In genomic region chr3:52502001-52502400, GRCh38 we compare ENCODE assay signal across 25 cellular contexts. TPM values are rescaled to one million over a fixed set of nuclear protein-coding genes. Genes with fewer than 3 reads are reported as not detected.
"Had no signal": no experiment of that assay in that cellular context is flagged by ENCODE, and none has a peak within 500 bp of the region (broad histone marks: within the 10 kb centered on the region; RNA-seq: fewer than 3 reads in every experiment).

No MANE protein-coding gene starts in this region.

- H3K4me1 ChIP-seq: gastrocnemius medialis had no signal

- H3K9me3 ChIP-seq: esophagus squamous epithelium, gastrocnemius medialis, heart right ventricle, left lung, lower lobe of right lung had no signal

- H3K27me3 Mint-ChIP-seq: naive thymus-derived CD4-positive, alpha-beta T cell had no signal

- H3K4me3 Mint-ChIP-seq: effector memory CD8-positive, alpha-beta T cell; endodermal cell; mesothelial cell of epicardium; naive thymus-derived CD4-positive, alpha-beta T cell had no signal

- H3K27me3 ChIP-seq: esophagus squamous epithelium, gastrocnemius medialis, heart right ventricle, left lung had no signal

- H3K36me3 ChIP-seq: esophagus squamous epithelium, gastrocnemius medialis had no signal

- H3K4me3 ChIP-seq: coronary artery, esophagus squamous epithelium, gastrocnemius medialis, heart right ventricle, left lung, lower lobe of right lung had no signal

- H3K36me3 Mint-ChIP-seq: mesothelial cell of epicardium; naive thymus-derived CD4-positive, alpha-beta T cell had no signal

- H3K27ac Mint-ChIP-seq: effector memory CD8-positive, alpha-beta T cell; endodermal cell; mesothelial cell of epicardium had no signal

- H3K9me3 Mint-ChIP-seq: effector memory CD8-positive, alpha-beta T cell; endodermal cell; mesothelial cell of epicardium; naive thymus-derived CD4-positive, alpha-beta T cell had no signal

- H3K4me1 Mint-ChIP-seq: mesothelial cell of epicardium had no signal

- DNase-seq: effector CD8-positive, alpha-beta T cell; effector memory CD8-positive, alpha-beta T cell; endodermal cell; erythroblast; esophagus squamous epithelium; foreskin fibroblast; foreskin melanocyte; gastrocnemius medialis; glutamatergic neuron; head of caudate nucleus; heart right ventricle; hippocampal formation; left cardiac atrium; left lung; left ventricle myocardium superior; lower lobe of right lung; mesenchymal stem cell; naive thymus-derived CD4-positive, alpha-beta T cell had no signal

- H3K27ac ChIP-seq: epithelial cell of prostate, esophagus squamous epithelium, gastrocnemius medialis, heart right ventricle, left lung, lower lobe of right lung had no signal

RNA-seq across cellular contexts. Expression of gene STAB1, which starts 6.9 kb away (rescaled TPM):
- polyA plus RNA-seq: keratinocyte; naive thymus-derived CD4-positive, alpha-beta T cell had no signal

RNA-seq across cellular contexts. Expression of gene TNNC1, which starts 48.2 kb away (rescaled TPM):
- total RNA-seq: glomerular endothelial cell, lung microvascular endothelial cell, mesenteric fat pad had no signal
